Comparison of ENCODE assay signal across 8 cellular contexts in the genomic region with DNA sequence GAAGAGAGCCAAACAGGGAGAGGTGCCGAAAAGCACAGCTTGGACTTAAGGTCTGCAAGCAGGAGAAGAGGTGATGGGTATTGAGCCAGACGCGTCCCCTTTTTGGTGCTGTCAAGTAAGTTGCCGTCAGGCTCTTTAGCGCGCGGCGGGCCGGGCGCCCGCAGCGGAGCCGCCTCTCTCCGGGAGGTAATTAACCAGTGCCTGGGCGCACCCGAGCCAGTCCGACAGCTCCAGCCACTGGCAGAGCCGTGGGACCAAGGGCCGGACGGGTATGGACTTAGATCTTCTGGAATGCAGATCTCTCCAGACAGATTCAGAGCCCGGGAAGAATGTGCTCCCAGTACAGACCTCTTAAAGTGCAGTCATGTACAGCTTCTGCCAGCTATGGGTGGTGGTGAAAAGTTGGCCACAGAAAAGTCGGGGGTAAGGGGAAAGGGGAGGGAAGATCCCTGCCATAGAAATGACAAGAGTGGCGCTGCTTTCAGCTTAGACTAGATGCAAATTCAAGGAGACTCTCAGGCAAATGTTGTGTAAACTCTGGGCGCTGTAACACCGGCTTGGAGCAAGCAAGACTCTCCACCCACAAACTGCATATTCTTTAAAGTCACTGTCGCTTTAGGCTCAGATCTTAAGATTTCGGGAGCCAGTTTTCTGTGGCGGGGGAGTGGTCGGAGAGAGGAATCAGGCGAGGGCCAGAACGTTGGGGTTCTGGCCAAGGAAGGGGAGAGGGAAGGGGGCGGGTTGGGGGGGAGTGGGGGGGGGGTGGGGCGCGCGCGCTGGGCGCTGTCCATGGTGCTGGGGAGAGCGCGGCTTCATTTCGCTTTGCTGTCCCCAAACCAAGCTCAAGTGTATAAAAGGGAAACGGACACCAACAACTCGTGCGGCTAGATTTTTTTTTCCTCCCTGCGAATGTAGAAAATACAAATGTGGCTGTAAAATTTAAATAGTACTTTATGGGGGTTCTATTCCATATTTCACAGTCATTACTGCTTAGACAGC. TPM values are rescaled to one million over a fixed set of nuclear protein-coding genes. Genes with fewer than 3 reads are reported as not detected.
DNase-seq lines count a peak whose midpoint lies in the region; FAIRE-seq and TF ChIP-seq lines count a peak whose summit lies in the region.
"Had no signal": no experiment of that assay in that cellular context is flagged by ENCODE, and none has a peak within 500 bp of the region (broad histone marks: within the 10 kb centered on the region; RNA-seq: fewer than 3 reads in every experiment).

No MANE protein-coding gene starts in this region.

- no peaks in the 10 kb centered on the region for H3K9me3 Mint-ChIP-seq in neural progenitor cell

- peaks cover 81% of the 10 kb centered on the region for H3K4me1 Mint-ChIP-seq in neural progenitor cell

- no peak overlapping the region for H3K4ac ChIP-seq in H1 (replicated peaks; ENCODE audit: insufficient read length, low read depth, low read length)

- H3K27me3 ChIP-seq in MM.1S (replicated peaks; ENCODE audit: insufficient read depth, low read length) (peaks cover 9% of the 10 kb centered on the region), H1 (replicated peaks in 1 of 4; ENCODE audit: control insufficient read depth in 3 of 4, extremely low read depth in 1 of 4, insufficient read depth in 3 of 4, low read length in 3 of 4) (peaks cover 70 to 98% (median 86%) of the 10 kb centered on the region in 4 experiments), neural progenitor cell (peaks cover 100% of the 10 kb centered on the region)

- CTCF ChIA-PET in H1 (lab: Charles Lee; ENCODE audit: partially characterized antibody): interaction anchor here (0.8 to 2.6 kb wide), 13 partner anchors 9 to 283 kb away, joined by 3 to 16 read pairs (median 4); no protein-coding TSS in a partner anchor

- no peak overlapping the region for H2BK12ac ChIP-seq in H1 (ENCODE audit: low read depth, low read length)

- H3K9me3 ChIP-seq in MM.1S (replicated peaks; ENCODE audit: insufficient read depth, low read length): no peaks in the 10 kb centered on the region
- H3K9me3 ChIP-seq in H1 (ENCODE audit: insufficient read depth in 2 of 2, low read depth in 1 of 2, low read length in 1 of 2): no peaks in the 10 kb centered on the region
- H3K9me3 ChIP-seq in neural progenitor cell (ENCODE audit: low read depth): no peaks in the 10 kb centered on the region

- no peak overlapping the region for H3K23ac ChIP-seq in H1 (ENCODE audit: insufficient read length)

- in situ Hi-C loops in G401 (cut with HindIII; ENCODE audit: low sequenced_read_pairs): loop anchor here (25.0 kb wide), 1 partner anchor 275 kb away; no protein-coding TSS in a partner anchor

- no peak overlapping the region for H3K4me3 ChIP-seq in MM.1S (ENCODE audit: low read length)
- peak overlapping the region in 3 of 4 experiments; percentile 14 to 47 (median 20); a peak in 4 of 8 replicates for H3K4me3 ChIP-seq in H1 (ENCODE audit: extremely low read depth in 1 of 4, insufficient read depth in 2 of 4, low read depth in 3 of 4, low read length in 4 of 4)
- peak overlapping the region; percentile 16 for H3K4me3 ChIP-seq in neural progenitor cell

- no peak overlapping the region for H4K5ac ChIP-seq in H1 (ENCODE audit: insufficient read length, low read depth, low read length)

- no peak overlapping the region for H3K14ac ChIP-seq in H1 (ENCODE audit: insufficient read length)

- H3K4me1 ChIP-seq in MM.1S (ENCODE audit: low read length): no peaks in the 10 kb centered on the region
- H3K4me1 ChIP-seq in H1 (replicated peaks in 1 of 4; ENCODE audit: control insufficient read depth in 3 of 4, insufficient read depth in 4 of 4, low read length in 3 of 4): peaks cover 5 to 12% (median 10%) of the 10 kb centered on the region in 4 experiments; a peak in 6 of 7 replicates
- peaks cover 21% of the 10 kb centered on the region for H3K4me1 ChIP-seq in neural progenitor cell

- no peak overlapping the region for H2BK120ac ChIP-seq in H1 (replicated peaks; ENCODE audit: low read depth, low read length)

- no peaks in the 10 kb centered on the region for H3K36me3 ChIP-seq in MM.1S (replicated peaks; ENCODE audit: insufficient read depth, low read length)
- no peaks in the 10 kb centered on the region for H3K36me3 ChIP-seq in H1 (ENCODE audit: control insufficient read depth in 2 of 4, insufficient read depth in 4 of 4, low read length in 3 of 4)
- no peaks in the 10 kb centered on the region for H3K36me3 ChIP-seq in neural progenitor cell

- no peaks in the 10 kb centered on the region for H3K36me3 Mint-ChIP-seq in neural progenitor cell

- TF ChIP-seq EP300 in H1 (IDR thresholded peaks at IDR 0.05; ENCODE audit: borderline replicate concordance in 1 of 2, low read depth in 2 of 2, low read length in 2 of 2): no peak

- no peak overlapping the region for H2BK15ac ChIP-seq in H1 (ENCODE audit: low read length)

- POLR2A ChIA-PET in H1 (lab: Charles Lee; ENCODE audit: partially characterized antibody): interaction anchor here (0.5 to 2.1 kb wide), 8 partner anchors 9 to 793 kb away, joined by 3 to 9 read pairs (median 4); no protein-coding TSS in a partner anchor

- H3K18ac ChIP-seq in H1 (ENCODE audit: extremely low read depth, low read length): no peak overlapping the region

- H3K27ac ChIP-seq in MM.1S (ENCODE audit: low read length): no peak overlapping the region
- H3K27ac ChIP-seq in H1 (ENCODE audit: low read depth, low read length): no peak overlapping the region
- no peak overlapping the region for H3K27ac ChIP-seq in neural progenitor cell
- H3K27ac ChIP-seq: epithelial cell of prostate had no signal

- DNase-seq in G401 (ENCODE audit: low spot score) (peak; percentile 57), MM.1S (no peak), H1 (ENCODE audit: low read depth in 1 of 2, low spot score in 2 of 2) (peak in 1 of 2 experiments; percentile 72), neural progenitor cell (ENCODE audit: low spot score) (peak; percentile 81), T-helper 1 cell (no peak), GM12892 (ENCODE audit: insufficient read length) (no peak), pons (ENCODE audit: low spot score) (no peak)

- H3F3A ChIP-seq in MM.1S (ENCODE audit: insufficient read depth, low read length) (no peaks in the 10 kb centered on the region), neural progenitor cell (ENCODE audit: low read depth) (peaks cover 51% of the 10 kb centered on the region)

- no peak overlapping the region for H2BK5ac ChIP-seq in H1 (ENCODE audit: low read depth, low read length)

- TF ChIP-seq POLR2A in H1 (IDR thresholded peaks at IDR 0.05; ENCODE audit: control extremely low read depth in 1 of 2, low read depth in 2 of 2, low read length in 2 of 2) (no peak), GM12892 (IDR thresholded peaks at IDR 0.05; ENCODE audit: low read depth, low read length) (no peak)

- TF ChIP-seq RAD21 in H1 (IDR thresholded peaks at IDR 0.05 in 1 of 2, conservative IDR thresholded peaks at IDR 0.05 in 1 of 2; ENCODE audit: low read depth in 2 of 2, low read length in 2 of 2): no peak

- no peak overlapping the region for H4K91ac ChIP-seq in H1 (replicated peaks; ENCODE audit: insufficient read length, low read length)

- H3K79me1 ChIP-seq in H1 (ENCODE audit: low read depth, low read length): no peaks in the 10 kb centered on the region

- H3K23me2 ChIP-seq in H1 (ENCODE audit: low read depth, low read length): no peaks in the 10 kb centered on the region

- no peak overlapping the region for H3K9ac ChIP-seq in MM.1S (ENCODE audit: low read length)
- H3K9ac ChIP-seq in H1 (replicated peaks in 1 of 4; ENCODE audit: extremely low read depth in 1 of 4, low read depth in 3 of 4, low read length in 3 of 4): no peak overlapping the region
- no peak overlapping the region for H3K9ac ChIP-seq in neural progenitor cell

- WGBS in H1 (ENCODE audit: extremely low coverage in 1 of 2, insufficient coverage in 1 of 2, insufficient read length in 1 of 2, insufficient replicate concordance in 2 of 2, low coverage in 1 of 2, low lambda C conversion rate in 2 of 2, missing lambda C conversion rate in 1 of 2), 2 experiments: 3% methylated on average over 35 of the region's 44 CpGs; no CpG with 5 or more reads in 1 of the 2 experiments

- peak; percentile 39 for FAIRE-seq in H1 (lab: Jason Lieb, UNC)
- no peak for FAIRE-seq in GM12892 (lab: Jason Lieb, UNC)

- H3K9me2 ChIP-seq in MM.1S (replicated peaks; ENCODE audit: insufficient read depth, low read length): no peaks in the 10 kb centered on the region

- H4K8ac ChIP-seq in H1 (ENCODE audit: extremely low read depth, insufficient read depth, low read length): no peak overlapping the region

- H2AK5ac ChIP-seq in H1 (ENCODE audit: low read depth, low read length): no peak overlapping the region

- H3K79me2 ChIP-seq in MM.1S (ENCODE audit: low read length) (no peaks in the 10 kb centered on the region), H1 (ENCODE audit: control insufficient read depth in 1 of 2, insufficient read depth in 2 of 2, low read length in 2 of 2) (no peaks in the 10 kb centered on the region), neural progenitor cell (ENCODE audit: low read depth) (no peaks in the 10 kb centered on the region)

- no peaks in the 10 kb centered on the region for H4K20me1 ChIP-seq in MM.1S (ENCODE audit: insufficient read depth, low read length)
- peaks cover 11 to 12% of the 10 kb centered on the region in 2 experiments for H4K20me1 ChIP-seq in H1 (replicated peaks in 1 of 2; ENCODE audit: control insufficient read depth in 1 of 2, insufficient read depth in 2 of 2, low read length in 2 of 2)
- H4K20me1 ChIP-seq in neural progenitor cell (ENCODE audit: low read depth): peaks cover 75% of the 10 kb centered on the region

- H2AFZ ChIP-seq in MM.1S (ENCODE audit: low read length): no peak overlapping the region
- H2AFZ ChIP-seq in H1 (ENCODE audit: low read length): no peak overlapping the region
- no peak overlapping the region for H2AFZ ChIP-seq in neural progenitor cell (replicated peaks)

- H3K27ac Mint-ChIP-seq in neural progenitor cell: no peak overlapping the region

- TF ChIP-seq CTCF in MM.1S (IDR thresholded peaks at IDR 0.05; ENCODE audit: low read length) (no peak), H1 (IDR thresholded peaks at IDR 0.05; ENCODE audit: control extremely low read depth in 1 of 3, insufficient read depth in 1 of 3, low read depth in 1 of 3, low read length in 3 of 3) (no peak), neural progenitor cell (IDR thresholded peaks at IDR 0.05) (no peak)

- peak overlapping the region; percentile 82 for H3K4me3 Mint-ChIP-seq in neural progenitor cell

- H3K4me2 ChIP-seq in MM.1S (ENCODE audit: low read depth, low read length) (peak overlapping the region; percentile 37; the same call in 1 of the 2 replicates), H1 (ENCODE audit: insufficient read depth in 1 of 2, low read depth in 2 of 2, low read length in 2 of 2) (peak overlapping the region; percentile 63 to 66), neural progenitor cell (peak overlapping the region; percentile 69)

- no peak overlapping the region for H2BK20ac ChIP-seq in H1 (ENCODE audit: low read length)

- peaks cover 58% of the 10 kb centered on the region for H3K27me3 Mint-ChIP-seq in neural progenitor cell (ENCODE audit: insufficient read depth, low read depth)

- no peak overlapping the region for H3K56ac ChIP-seq in H1 (replicated peaks; ENCODE audit: insufficient read length, low read depth, low read length)

RNA-seq across cellular contexts. Expression of a gene that starts 29.2 kb away (rescaled TPM):
- total RNA-seq in G401 (2014; rRNA removed; shearing (Covaris generic)): 175 and 199 TPM in 2 replicates
- total RNA-seq in H1 (2021; fragmentation: NEBNext Ultra II Directional; extraction: Animal tissue kit (Norgen Biotek cat#: 25700)): not detected in 2 replicates
- 0.17 TPM in 1 of 2 replicates, not detected in the other for polyA plus RNA-seq in H1 (2011; rRNA removed)
- 0.27 TPM for polyA plus RNA-seq in H1 (2011; cell fraction: cytosol; rRNA removed)
- 0.20 TPM for polyA plus RNA-seq in H1 (2011; cell fraction: nucleus; rRNA removed)
- polyA plus RNA-seq in H1 (2012, experiment 1 of 2): 0.17 to 0.59 TPM (median 0.49 TPM) in 4 replicates
- polyA plus RNA-seq in H1 (2012, experiment 2 of 2): not detected
- polyA plus RNA-seq in H1 (2013, experiment 1 of 2): 0.02 TPM
- not detected for polyA plus RNA-seq in H1 (2013, experiment 2 of 2)
- polyA minus RNA-seq in H1 (2011; rRNA and poly(A)+ RNA removed): 0.13 TPM in 1 of 2 replicates, not detected in the other
- 2.1 TPM for polyA minus RNA-seq in H1 (2011; cell fraction: cytosol; rRNA and poly(A)+ RNA removed)
- polyA minus RNA-seq in H1 (2011; cell fraction: nucleus; rRNA and poly(A)+ RNA removed): 0.90 TPM
- 9.1 and 21.1 TPM in 2 replicates for total RNA-seq in neural progenitor cell (ENCODE audit: low replicate concordance)
- polyA plus RNA-seq in GM12892 (2012; ENCODE audit: missing spikeins): not detected

RNA-seq across cellular contexts. Expression of a gene that starts 31.2 kb away (rescaled TPM):
- total RNA-seq in G401 (2014; rRNA removed; shearing (Covaris generic)): 20.8 and 23.0 TPM in 2 replicates
- 1.6 and 2.1 TPM in 2 replicates for total RNA-seq in H1 (2021; fragmentation: NEBNext Ultra II Directional; extraction: Animal tissue kit (Norgen Biotek cat#: 25700))
- 1.1 and 5.6 TPM in 2 replicates for polyA plus RNA-seq in H1 (2011; rRNA removed)
- 2.2 TPM for polyA plus RNA-seq in H1 (2011; cell fraction: cytosol; rRNA removed)
- polyA plus RNA-seq in H1 (2011; cell fraction: nucleus; rRNA removed): 0.88 TPM
- 1.8 to 4.0 TPM (median 2.9 TPM) in 4 replicates for polyA plus RNA-seq in H1 (2012, experiment 1 of 2)
- 1.4 TPM for polyA plus RNA-seq in H1 (2012, experiment 2 of 2)
- 4.1 TPM for polyA plus RNA-seq in H1 (2013, experiment 1 of 2)
- polyA plus RNA-seq in H1 (2013, experiment 2 of 2): 3.5 TPM
- polyA minus RNA-seq in H1 (2011; rRNA and poly(A)+ RNA removed): 0.69 and 1.7 TPM in 2 replicates
- polyA minus RNA-seq in H1 (2011; cell fraction: cytosol; rRNA and poly(A)+ RNA removed): not detected
- 3.4 TPM for polyA minus RNA-seq in H1 (2011; cell fraction: nucleus; rRNA and poly(A)+ RNA removed)
- total RNA-seq in neural progenitor cell (ENCODE audit: low replicate concordance): 8.3 and 9.3 TPM in 2 replicates
- 1.2 TPM for polyA plus RNA-seq in GM12892 (2012; ENCODE audit: missing spikeins)

Comparison
In these comparisons a context has a peak if more than half of its experiments do, and no peak if none do; other contexts are left out.
1. DNase-seq: peak in G401 (single experiment) and neural progenitor cell (single experiment); none in MM.1S (single experiment), T-helper 1 cell (0 of 5), GM12892 (single experiment) and pons (single experiment).
2. Peak in every context shown above with its lines, with median percentiles within 50 percentile points of each other: H3K4me2 ChIP-seq.